Comparison of ENCODE assay signal across 29 cellular contexts in genomic region chr15:93241696-93242585, GRCh38.
DNase-seq lines count a peak whose midpoint lies in the region; ATAC-seq and TF ChIP-seq lines count a peak whose summit lies in the region.
"Had no signal": no experiment of that assay in that cellular context is flagged by ENCODE, and none has a peak within 500 bp of the region (broad histone marks: within the 10 kb centered on the region; RNA-seq: fewer than 3 reads in every experiment).

No MANE protein-coding gene starts in this region.

- H3F3A ChIP-seq in neural progenitor cell (ENCODE audit: low read depth): peaks cover 50% of the 10 kb centered on the region

- H3K27ac Mint-ChIP-seq in neural progenitor cell: no peak overlapping the region
- H3K27ac Mint-ChIP-seq: nephron progenitor cell had no signal

- ATAC-seq in foreskin keratinocyte (peak; percentile 19), GM21423 (IDR thresholded peaks at IDR 0.05; ENCODE audit: unreplicated experiment) (no peak), GM19467 (IDR thresholded peaks at IDR 0.05; ENCODE audit: unreplicated experiment) (no peak)
- ATAC-seq: activated T-cell treated with anti-CD3 and anti-CD28 coated beads, Interleukin-2, amount 50 U/mL, for 4 hours; GM12878; Panc1 had no signal

- peaks cover 6% of the 10 kb centered on the region for H3K36me3 Mint-ChIP-seq in neural progenitor cell

- H3K27me3 Mint-ChIP-seq in neural progenitor cell (ENCODE audit: insufficient read depth, low read depth): peaks cover 2% of the 10 kb centered on the region

- DNase-seq in ELF-1 (ENCODE audit: low read depth, low spot score) (peak; percentile 96), NCI-H146 treated with DMSO at 0.1 percent for 48 hours (lab: John Stamatoyannopoulos, UW; ENCODE audit: unreplicated experiment) (peak; percentile 84), foreskin keratinocyte (no peak), neural progenitor cell (ENCODE audit: low spot score) (peak; percentile 65), mammary epithelial cell (no peak)
- DNase-seq: activated CD4-positive, alpha-beta T cell treated with anti-CD3 and anti-CD28 coated beads for 48 hours; activated gamma-delta T cell treated with Interleukin-2 at 50 U/mL for 16 hours; activated T-cell treated with anti-CD3 and anti-CD28 coated beads, Interleukin-2, amount 50 U/mL, for 4 hours; esophagus squamous epithelium; GM23248; hippocampal formation; KBM-7; kidney glomerular epithelial cell; NCI-H1105; nephron progenitor cell; SIG-M5; small intestine; stimulated activated CD8-positive, alpha-beta memory T cell treated with anti-CD3 and anti-CD28 coated beads, Interleukin-4, amount 100 ng/mL, for 48 hours; stomach; T-helper 9 cell; tibial artery had no signal

- peaks cover 8% of the 10 kb centered on the region for H3K9me3 Mint-ChIP-seq in neural progenitor cell

- peaks cover 23% of the 10 kb centered on the region for H3K4me1 Mint-ChIP-seq in neural progenitor cell

- CTCF ChIA-PET in mammary epithelial cell (lab: Charles Lee; ENCODE audit: low non-redundant PET): no interaction called here

- H3K9ac ChIP-seq in neural progenitor cell: no peak overlapping the region
- H3K9ac ChIP-seq in mammary epithelial cell (ENCODE audit: insufficient read depth, low read length): no peak overlapping the region
- H3K9ac ChIP-seq: GM23248, parathyroid adenoma had no signal

- H3K36me3 ChIP-seq in neural progenitor cell (no peaks in the 10 kb centered on the region), mammary epithelial cell (ENCODE audit: insufficient read depth, low read length) (no peaks in the 10 kb centered on the region)
- H3K36me3 ChIP-seq: esophagus squamous epithelium, stomach, tibial artery had no signal

- H3K4me3 ChIP-seq in neural progenitor cell (no peak overlapping the region), mammary epithelial cell (replicated peaks in 1 of 3; ENCODE audit: insufficient read depth in 1 of 3, low read depth in 2 of 3, low read length in 3 of 3) (no peak overlapping the region)
- H3K4me3 ChIP-seq: coronary artery, esophagus squamous epithelium, GM12878, GM23248, stomach, tibial artery had no signal

- H3K79me2 ChIP-seq in neural progenitor cell (ENCODE audit: low read depth) (peaks cover 29% of the 10 kb centered on the region), mammary epithelial cell (ENCODE audit: insufficient read depth, low read length) (no peaks in the 10 kb centered on the region)
- H3K79me2 ChIP-seq: parathyroid adenoma had no signal

- 38% methylated on average over 6 of the region's 15 CpGs for WGBS in mammary epithelial cell (ENCODE audit: low coverage, missing lambda C conversion rate)

- in situ Hi-C loops in mammary epithelial cell (cut with MboI; ENCODE audit: low sequenced_read_pairs in 2 of 2): no loop called here

- intact Hi-C loops in mammary epithelial cell (cut with micrococcal nuclease): no loop called here

- H3K4me1 ChIP-seq in foreskin keratinocyte (no peaks in the 10 kb centered on the region), neural progenitor cell (peaks cover 54% of the 10 kb centered on the region), mammary epithelial cell (ENCODE audit: insufficient read depth, low read length) (no peaks in the 10 kb centered on the region)
- H3K4me1 ChIP-seq: esophagus squamous epithelium, parathyroid adenoma, stomach, tibial artery had no signal

- H2AFZ ChIP-seq in neural progenitor cell (replicated peaks) (no peak overlapping the region), mammary epithelial cell (ENCODE audit: low read depth, low read length) (no peak overlapping the region)
- H2AFZ ChIP-seq: GM23248, parathyroid adenoma had no signal

- dilution Hi-C loops in mammary epithelial cell (cut with HindIII; ENCODE audit: low sequenced_read_pairs): no loop called here

- no peak for TF ChIP-seq CTCF in foreskin keratinocyte (conservative IDR thresholded peaks at IDR 0.05)
- no peak for TF ChIP-seq CTCF in neural progenitor cell (IDR thresholded peaks at IDR 0.05)
- no peak for TF ChIP-seq CTCF in mammary epithelial cell (conservative IDR thresholded peaks at IDR 0.05 in 1 of 2, IDR thresholded peaks at IDR 0.05 in 1 of 2; ENCODE audit: extremely low read depth in 1 of 2, insufficient read depth in 1 of 2, low read depth in 1 of 2, low read length in 2 of 2)

- H4K20me1 ChIP-seq in neural progenitor cell (ENCODE audit: low read depth): no peaks in the 10 kb centered on the region
- no peaks in the 10 kb centered on the region for H4K20me1 ChIP-seq in mammary epithelial cell (ENCODE audit: insufficient read depth, low read length)

- BruUV-seq in mammary epithelial cell (replicated peaks; lab: Mats Ljungman, UMichigan): no TSS peak

- no peak overlapping the region for H3K27ac ChIP-seq in foreskin keratinocyte
- peak overlapping the region; percentile 74 for H3K27ac ChIP-seq in neural progenitor cell
- no peak overlapping the region for H3K27ac ChIP-seq in mammary epithelial cell (ENCODE audit: insufficient read depth, low read depth, low read length)
- H3K27ac ChIP-seq: C4-2B, coronary artery, esophagus squamous epithelium, GM23248, parathyroid adenoma, stomach, tibial artery, VCaP had no signal

- H3K9me3 ChIP-seq in neural progenitor cell (ENCODE audit: low read depth) (no peaks in the 10 kb centered on the region), mammary epithelial cell (replicated peaks; ENCODE audit: insufficient read depth, low read length) (peaks cover 24% of the 10 kb centered on the region)
- H3K9me3 ChIP-seq: esophagus squamous epithelium, tibial artery had no signal

- no peaks in the 10 kb centered on the region for H3K27me3 ChIP-seq in foreskin keratinocyte
- H3K27me3 ChIP-seq in neural progenitor cell: no peaks in the 10 kb centered on the region
- no peaks in the 10 kb centered on the region for H3K27me3 ChIP-seq in mammary epithelial cell (ENCODE audit: insufficient read depth, low read length)

- H3K4me3 Mint-ChIP-seq in neural progenitor cell: no peak overlapping the region
- H3K4me3 Mint-ChIP-seq: activated T-cell treated with anti-CD3 and anti-CD28 coated beads, Interleukin-2, amount 50 U/mL, for 4 hours; nephron progenitor cell had no signal

- H3K4me2 ChIP-seq in neural progenitor cell (peak overlapping the region; percentile 63), mammary epithelial cell (ENCODE audit: insufficient read depth, low read depth, low read length) (no peak overlapping the region)

Comparison
In these comparisons a context has a peak if more than half of its experiments do, and no peak if none do; other contexts are left out.
1. DNase-seq: peak in ELF-1 (single experiment), NCI-H146 treated with DMSO at 0.1 percent for 48 hours (single experiment) and neural progenitor cell (single experiment); none in foreskin keratinocyte (0 of 2) and mammary epithelial cell (single experiment).